In genomic region chr12:68246350-68246749, GRCh38 we compare ENCODE assay signal across 16 cellular contexts. TPM values are rescaled to one million over a fixed set of nuclear protein-coding genes. Genes with fewer than 3 reads are reported as not detected.
DNase-seq lines count a peak whose midpoint lies in the region; ATAC-seq, FAIRE-seq and TF ChIP-seq lines count a peak whose summit lies in the region.
"Had no signal": no experiment of that assay in that cellular context is flagged by ENCODE, and none has a peak within 500 bp of the region (broad histone marks: within the 10 kb centered on the region; RNA-seq: fewer than 3 reads in every experiment).

No MANE protein-coding gene starts in this region.

- CTCF ChIA-PET in HepG2 (lab: Yijun Ruan, JAX; ENCODE audit: low intra/inter-chr PET ratio, low total read pairs): no interaction called here

- H3K4me3 ChIP-seq in HepG2 (replicated peaks in 1 of 3; ENCODE audit: insufficient read depth in 1 of 3, low read depth in 2 of 3, low read length in 3 of 3) (no peak overlapping the region), right lobe of liver (no peak overlapping the region), mesenchymal stem cell (ENCODE audit: insufficient read depth in 1 of 2, low read depth in 1 of 2, low read length in 2 of 2) (no peak overlapping the region), osteoblast (ENCODE audit: insufficient read depth, low read length) (no peak overlapping the region), coronary artery (no peak overlapping the region)
- H3K4me3 ChIP-seq: PC-9 had no signal

- no peak for TF ChIP-seq RAD21 in HepG2 (CRISPR knock-in tag; IDR thresholded peaks at IDR 0.05)

- no peak for FAIRE-seq in HepG2 (lab: Jason Lieb, UNC)
- FAIRE-seq in HTR-8/SVneo (lab: Jason Lieb, UNC): no peak

- TF ChIP-seq EP300 in HepG2 (IDR thresholded peaks at IDR 0.05; ENCODE audit: low read depth in 2 of 2, low read length in 2 of 2) (no peak), HepG2 (CRISPR knock-in tag; IDR thresholded peaks at IDR 0.05; ENCODE audit: borderline replicate concordance) (no peak)

- H3K79me2 ChIP-seq in HepG2 (ENCODE audit: insufficient read depth, low read length): no peaks in the 10 kb centered on the region
- H3K79me2 ChIP-seq in osteoblast (ENCODE audit: insufficient read depth, low read length): no peaks in the 10 kb centered on the region

- TF ChIP-seq POLR2A in HepG2 (IDR thresholded peaks at IDR 0.05; ENCODE audit: insufficient read depth in 1 of 2, low read depth in 2 of 2, low read length in 2 of 2) (no peak), right lobe of liver (IDR thresholded peaks at IDR 0.05) (no peak)

- no peak overlapping the region for H2AK5ac ChIP-seq in mesenchymal stem cell (ENCODE audit: low read length, severe bottlenecking)

- peak overlapping the region; percentile 67 to 81 for H3K4ac ChIP-seq in mesenchymal stem cell (ENCODE audit: low read depth in 1 of 2, low read length in 2 of 2)

- H3K14ac ChIP-seq in mesenchymal stem cell (ENCODE audit: low read length in 2 of 2): peak overlapping the region in 1 of 2 experiments; percentile 87

- 25% methylated on average over 4 of the region's 6 CpGs for WGBS in HepG2 (ENCODE audit: low lambda C conversion rate)
- WGBS in right lobe of liver (ENCODE audit: insufficient coverage, low coverage, low lambda C conversion rate, missing lambda C conversion rate): 86% methylated on average over 5 of the region's 6 CpGs
- 92% methylated on average over 6 of the region's 6 CpGs for WGBS in mesenchymal stem cell

- H3K4me1 ChIP-seq in HepG2 (ENCODE audit: insufficient read depth, low read length) (no peaks in the 10 kb centered on the region), right lobe of liver (no peaks in the 10 kb centered on the region), mesenchymal stem cell (ENCODE audit: control insufficient read depth, insufficient read depth, low read depth, low read length) (peaks cover 4% of the 10 kb centered on the region), osteoblast (ENCODE audit: insufficient read depth, low read length) (peaks cover 27% of the 10 kb centered on the region)

- H2AFZ ChIP-seq in HepG2 (ENCODE audit: low read length): no peak overlapping the region
- H2AFZ ChIP-seq in mesenchymal stem cell (ENCODE audit: low read depth, low read length): no peak overlapping the region
- H2AFZ ChIP-seq in osteoblast (ENCODE audit: low read length): peak overlapping the region; percentile 91
- H2AFZ ChIP-seq: PC-9 had no signal

- in situ Hi-C loops in HepG2 (cut with HindIII; ENCODE audit: extremely low pct_ligation_motif_present, low pct_unique_long_range_greater_than_20kb): no loop called here

- DNase-seq in HepG2 (ENCODE audit: low spot score): no peak
- DNase-seq in right lobe of liver: no peak
- no peak for DNase-seq in mesenchymal stem cell
- no peak for DNase-seq in osteoblast (ENCODE audit: insufficient read length, low spot score, missing footprints)
- DNase-seq in HTR-8/SVneo (ENCODE audit: insufficient read length, low spot score): no peak
- DNase-seq in cerebellar cortex (ENCODE audit: low spot score): no peak
- DNase-seq in T-helper 9 cell: no peak
- no peak for DNase-seq in coronary artery (ENCODE audit: low spot score)
- DNase-seq: CD4-positive, alpha-beta memory T cell; NCI-H1092; NCI-H2081 treated with DMSO at 0.1 percent for 48 hours; NCI-H510A; PC-9 had no signal

- POLR2A ChIA-PET in HepG2 (lab: Yijun Ruan, JAX): no interaction called here

- ATAC-seq in HepG2 (peak; percentile 44; the same call in 2 of the 3 replicates), right lobe of liver (no peak)

- no peaks in the 10 kb centered on the region for H3K79me1 ChIP-seq in mesenchymal stem cell (replicated peaks; ENCODE audit: low read length, poor library complexity, severe bottlenecking)

- H3K9ac ChIP-seq in HepG2 (ENCODE audit: insufficient read depth, low read depth, low read length) (no peak overlapping the region), mesenchymal stem cell (ENCODE audit: low read length) (no peak overlapping the region)

- H3K18ac ChIP-seq in mesenchymal stem cell (ENCODE audit: low read depth in 1 of 2, low read length in 2 of 2): peak overlapping the region; percentile 69 to 90

- H2BK5ac ChIP-seq in mesenchymal stem cell (ENCODE audit: low read depth, low read length, poor library complexity, severe bottlenecking): no peak overlapping the region

- no TSS peak for BruUV-seq in HepG2 (replicated peaks; lab: Mats Ljungman, UMichigan)

- intact Hi-C loops in HepG2 (cut with micrococcal nuclease; ENCODE audit: unreplicated experiment) (no loop called here), right lobe of liver (cut with DNase I) (no loop called here)

- H3K36me3 ChIP-seq in HepG2 (replicated peaks in 1 of 2; ENCODE audit: control insufficient read depth in 1 of 2, insufficient read depth in 2 of 2, low read length in 2 of 2) (no peaks in the 10 kb centered on the region), right lobe of liver (no peaks in the 10 kb centered on the region), mesenchymal stem cell (ENCODE audit: control insufficient read depth in 1 of 2, insufficient read depth in 2 of 2, low read depth in 1 of 2, low read length in 2 of 2) (no peaks in the 10 kb centered on the region), osteoblast (ENCODE audit: insufficient read depth, low read length) (no peaks in the 10 kb centered on the region)

- H3K4me2 ChIP-seq in HepG2 (ENCODE audit: low read depth, low read length) (no peak overlapping the region), mesenchymal stem cell (ENCODE audit: low read length, poor library complexity, severe bottlenecking) (no peak overlapping the region), osteoblast (ENCODE audit: insufficient read depth, low read length) (no peak overlapping the region)
- H3K4me2 ChIP-seq: PC-9 had no signal

- peak overlapping the region; percentile 92 to 93 for H2BK12ac ChIP-seq in mesenchymal stem cell (ENCODE audit: low read length in 2 of 2)

- H3K23ac ChIP-seq in mesenchymal stem cell (ENCODE audit: low read length in 2 of 2): no peak overlapping the region

- no peak overlapping the region for H3K27ac ChIP-seq in HepG2 (ENCODE audit: extremely low read length, insufficient read depth, low read length)
- H3K27ac ChIP-seq in right lobe of liver: no peak overlapping the region
- H3K27ac ChIP-seq in mesenchymal stem cell (ENCODE audit: low read length, poor library complexity, severe bottlenecking): no peak overlapping the region
- no peak overlapping the region for H3K27ac ChIP-seq in osteoblast (ENCODE audit: low read depth, low read length)
- H3K27ac ChIP-seq in coronary artery: no peak overlapping the region
- H3K27ac ChIP-seq: PC-9 had no signal

- no peaks in the 10 kb centered on the region for H3K9me3 ChIP-seq in HepG2 (ENCODE audit: low read length)
- H3K9me3 ChIP-seq in right lobe of liver: no peaks in the 10 kb centered on the region
- peaks cover 5% of the 10 kb centered on the region for H3K9me3 ChIP-seq in mesenchymal stem cell (ENCODE audit: control insufficient read depth, low read length)
- no peaks in the 10 kb centered on the region for H3K9me3 ChIP-seq in osteoblast (ENCODE audit: low read depth, low read length)

- peaks cover 0 to 5% of the 10 kb centered on the region in 2 experiments; a peak in 1 of 5 replicates for H3K27me3 ChIP-seq in HepG2 (ENCODE audit: control insufficient read depth in 1 of 2, insufficient read depth in 2 of 2, low read length in 2 of 2)
- no peaks in the 10 kb centered on the region for H3K27me3 ChIP-seq in right lobe of liver
- H3K27me3 ChIP-seq in mesenchymal stem cell (ENCODE audit: control insufficient read depth in 1 of 2, insufficient read depth in 1 of 2, low read length in 2 of 2): peaks cover 0 to 3% of the 10 kb centered on the region in 2 experiments
- no peaks in the 10 kb centered on the region for H3K27me3 ChIP-seq in osteoblast (ENCODE audit: insufficient read depth, low read length)

- H2BK15ac ChIP-seq in mesenchymal stem cell (ENCODE audit: low read depth, poor library complexity, severe bottlenecking): no peak overlapping the region

- TF ChIP-seq CTCF in HepG2 (CRISPR knock-in tag; IDR thresholded peaks at IDR 0.05) (no peak), right lobe of liver (IDR thresholded peaks at IDR 0.05) (no peak), osteoblast (IDR thresholded peaks at IDR 0.05; ENCODE audit: extremely low read depth, low read depth, low read length) (no peak), coronary artery (IDR thresholded peaks at IDR 0.05) (no peak)

- H2BK120ac ChIP-seq in mesenchymal stem cell (ENCODE audit: low read depth, low read length): peak overlapping the region; percentile 85

- H4K8ac ChIP-seq in mesenchymal stem cell (ENCODE audit: low read length): peak overlapping the region; percentile 69

- H4K91ac ChIP-seq in mesenchymal stem cell (ENCODE audit: low read length): peak overlapping the region; percentile 95

- H4K20me1 ChIP-seq in HepG2 (ENCODE audit: insufficient read depth, low read length) (no peaks in the 10 kb centered on the region), osteoblast (ENCODE audit: insufficient read depth, low read length) (no peaks in the 10 kb centered on the region)

RNA-seq across cellular contexts. Expression of gene IL22, which starts 7.1 kb away (rescaled TPM):
- not detected in 2 replicates for total RNA-seq in HepG2 (2016; rRNA removed; fragmentation: Illumina TruSeq; extraction: Trizol)
- total RNA-seq in HepG2 (2016; cell fraction: cytosol; rRNA removed; fragmentation: Illumina TruSeq; extraction: Trizol; ENCODE audit: low read depth): not detected in 2 replicates
- not detected in 2 replicates for total RNA-seq in HepG2 (2016; cell fraction: insoluble cytoplasmic fraction; rRNA removed; fragmentation: Illumina TruSeq; extraction: Trizol)
- not detected in 2 replicates for total RNA-seq in HepG2 (2016; cell fraction: membrane; rRNA removed; fragmentation: Illumina TruSeq; extraction: Trizol)
- total RNA-seq in HepG2 (2016; cell fraction: nucleus; rRNA removed; fragmentation: Illumina TruSeq; extraction: Trizol): not detected in 2 replicates
- polyA plus RNA-seq in HepG2 (2011; rRNA removed): not detected in 2 replicates
- polyA plus RNA-seq in HepG2 (2011; cell fraction: cytosol; rRNA removed): not detected in 2 replicates
- not detected in 2 replicates for polyA plus RNA-seq in HepG2 (2011; cell fraction: nucleus; rRNA removed)
- not detected in 2 replicates for polyA plus RNA-seq in HepG2 (2012)
- not detected in 2 replicates for polyA plus RNA-seq in HepG2 (2016; cell fraction: cytosol; fragmentation: Illumina TruSeq; extraction: Trizol; ENCODE audit: low read depth)
- not detected in 2 replicates for polyA plus RNA-seq in HepG2 (2016; cell fraction: insoluble cytoplasmic fraction; fragmentation: Illumina TruSeq; extraction: Trizol; ENCODE audit: low read depth)
- not detected in 2 replicates for polyA plus RNA-seq in HepG2 (2016; cell fraction: membrane; fragmentation: Illumina TruSeq; extraction: Trizol; ENCODE audit: low read depth)
- polyA plus RNA-seq in HepG2 (2016; cell fraction: nucleus; fragmentation: Illumina TruSeq; extraction: Trizol; ENCODE audit: insufficient read depth, low read depth): not detected in 2 replicates
- polyA minus RNA-seq in HepG2 (2011; rRNA and poly(A)+ RNA removed; ENCODE audit: low replicate concordance): not detected in 2 replicates
- not detected in 2 replicates for polyA minus RNA-seq in HepG2 (2011; cell fraction: cytosol; rRNA and poly(A)+ RNA removed)
- polyA minus RNA-seq in HepG2 (2011; cell fraction: nucleus; rRNA and poly(A)+ RNA removed): not detected in 2 replicates
- total RNA-seq in right lobe of liver: not detected
- polyA plus RNA-seq in mesenchymal stem cell (2013, experiment 1 of 2): not detected
- not detected for polyA plus RNA-seq in mesenchymal stem cell (2013, experiment 2 of 2)
- total RNA-seq in osteoblast: not detected in 2 replicates
- total RNA-seq: A172; CD4-positive, alpha-beta memory T cell; MCF 10A; PC-9 had no signal
- polyA plus RNA-seq: BJ had no signal

RNA-seq across cellular contexts. Expression of gene IL26, which starts 20.7 kb away (rescaled TPM):
- total RNA-seq in HepG2 (2016; rRNA removed; fragmentation: Illumina TruSeq; extraction: Trizol): not detected in 2 replicates
- total RNA-seq in HepG2 (2016; cell fraction: cytosol; rRNA removed; fragmentation: Illumina TruSeq; extraction: Trizol; ENCODE audit: low read depth): not detected in 2 replicates
- total RNA-seq in HepG2 (2016; cell fraction: insoluble cytoplasmic fraction; rRNA removed; fragmentation: Illumina TruSeq; extraction: Trizol): not detected in 2 replicates
- total RNA-seq in HepG2 (2016; cell fraction: membrane; rRNA removed; fragmentation: Illumina TruSeq; extraction: Trizol): not detected in 2 replicates
- not detected in 2 replicates for total RNA-seq in HepG2 (2016; cell fraction: nucleus; rRNA removed; fragmentation: Illumina TruSeq; extraction: Trizol)
- not detected in 2 replicates for polyA plus RNA-seq in HepG2 (2011; rRNA removed)
- not detected in 2 replicates for polyA plus RNA-seq in HepG2 (2011; cell fraction: cytosol; rRNA removed)
- not detected in 2 replicates for polyA plus RNA-seq in HepG2 (2011; cell fraction: nucleus; rRNA removed)
- polyA plus RNA-seq in HepG2 (2012): not detected in 2 replicates
- polyA plus RNA-seq in HepG2 (2016; cell fraction: cytosol; fragmentation: Illumina TruSeq; extraction: Trizol; ENCODE audit: low read depth): not detected in 2 replicates
- polyA plus RNA-seq in HepG2 (2016; cell fraction: insoluble cytoplasmic fraction; fragmentation: Illumina TruSeq; extraction: Trizol; ENCODE audit: low read depth): not detected in 2 replicates
- not detected in 2 replicates for polyA plus RNA-seq in HepG2 (2016; cell fraction: membrane; fragmentation: Illumina TruSeq; extraction: Trizol; ENCODE audit: low read depth)
- not detected in 2 replicates for polyA plus RNA-seq in HepG2 (2016; cell fraction: nucleus; fragmentation: Illumina TruSeq; extraction: Trizol; ENCODE audit: insufficient read depth, low read depth)
- not detected in 2 replicates for polyA minus RNA-seq in HepG2 (2011; rRNA and poly(A)+ RNA removed; ENCODE audit: low replicate concordance)
- polyA minus RNA-seq in HepG2 (2011; cell fraction: cytosol; rRNA and poly(A)+ RNA removed): not detected in 2 replicates
- polyA minus RNA-seq in HepG2 (2011; cell fraction: nucleus; rRNA and poly(A)+ RNA removed): not detected in 2 replicates
- not detected for total RNA-seq in right lobe of liver
- not detected for polyA plus RNA-seq in mesenchymal stem cell (2013, experiment 1 of 2)
- not detected for polyA plus RNA-seq in mesenchymal stem cell (2013, experiment 2 of 2)
- total RNA-seq in osteoblast: 2.4 and 3.6 TPM in 2 replicates
- total RNA-seq: A172; CD4-positive, alpha-beta memory T cell; MCF 10A; PC-9 had no signal
- polyA plus RNA-seq: BJ had no signal
